8 cellular contexts compared by ENCODE assay signal in the genomic region with DNA sequence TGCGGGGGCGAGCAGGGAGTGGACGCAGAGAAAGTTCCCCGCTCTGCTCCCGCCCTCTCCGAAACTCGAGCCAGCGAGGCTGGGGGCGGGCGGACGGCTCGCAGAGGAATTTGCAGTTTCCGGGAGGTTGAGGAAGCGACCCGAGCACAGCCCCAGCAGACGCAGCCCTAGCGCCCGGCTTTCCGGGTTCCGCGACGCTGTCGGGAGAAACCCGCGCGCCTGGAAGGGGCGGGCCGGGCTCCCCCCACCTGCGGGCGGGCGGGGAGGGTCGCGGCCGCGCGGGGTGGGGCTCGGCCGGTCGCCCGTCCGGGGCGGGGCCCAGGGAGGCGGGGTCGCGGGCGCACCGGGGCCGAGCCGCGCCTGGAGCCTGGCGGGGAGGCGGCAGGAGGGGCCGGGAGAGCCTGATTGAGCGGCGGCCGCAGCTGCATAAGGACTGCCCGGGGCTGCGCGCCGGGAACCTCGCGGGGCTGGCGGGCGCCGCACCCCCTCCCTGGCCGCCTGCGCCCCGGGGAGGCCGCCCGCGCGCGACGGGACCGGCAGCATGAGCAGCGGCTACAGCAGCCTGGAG. TPM values are rescaled to one million over a fixed set of nuclear protein-coding genes. Genes with fewer than 3 reads are reported as not detected.
DNase-seq lines count a peak whose midpoint lies in the region; ATAC-seq and TF ChIP-seq lines count a peak whose summit lies in the region.

A gene with protein sequence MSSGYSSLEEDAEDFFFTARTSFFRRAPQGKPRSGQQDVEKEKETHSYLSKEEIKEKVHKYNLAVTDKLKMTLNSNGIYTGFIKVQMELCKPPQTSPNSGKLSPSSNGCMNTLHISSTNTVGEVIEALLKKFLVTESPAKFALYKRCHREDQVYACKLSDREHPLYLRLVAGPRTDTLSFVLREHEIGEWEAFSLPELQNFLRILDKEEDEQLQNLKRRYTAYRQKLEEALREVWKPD (plus strand): TSS at position 404 of the 568 bp plus-strand sequence. CDS start 138 bp downstream, at position 542.

- peak; percentile 54 for ATAC-seq in GM19035 (IDR thresholded peaks at IDR 0.05; ENCODE audit: unreplicated experiment)
- ATAC-seq in HG03342 (IDR thresholded peaks at IDR 0.05; ENCODE audit: unreplicated experiment) = peak; percentile 49
- peak; percentile 76 for ATAC-seq in naive thymus-derived CD4-positive, alpha-beta T cell
- ATAC-seq in stimulated activated naive CD8-positive, alpha-beta T cell treated with anti-CD3 and anti-CD28 coated beads, Interleukin-15, amount 100 ng/mL, for 72 hours = peak; percentile 75

- H3K36me3 ChIP-seq in BE2C (no peaks in the 10 kb centered on the region; the same call in 1 of the 2 replicates), PC-9 (ENCODE audit: low read depth) (no peaks in the 10 kb centered on the region), esophagus muscularis mucosa (peaks cover 0 to 9% (median 0%) of the 10 kb centered on the region in 4 donors)
- peaks cover 0 to 12% (median 3%) of the 10 kb centered on the region in 3 experiments for H3K36me3 ChIP-seq in naive thymus-derived CD4-positive, alpha-beta T cell (ENCODE audit: control insufficient read depth in 2 of 3, insufficient read depth in 3 of 3, low read length in 3 of 3)

- H3K4me3 Mint-ChIP-seq in activated T-cell treated with anti-CD3 and anti-CD28 coated beads, Interleukin-2, amount 50 U/mL, for 24 hours = peak within 1 kb of the TSS; percentile 96
- H3K4me3 Mint-ChIP-seq in naive thymus-derived CD4-positive, alpha-beta T cell = peak within 1 kb of the TSS; percentile 93 to 100 (median 97)
- peak within 1 kb of the TSS; percentile 94 to 97 for H3K4me3 Mint-ChIP-seq in stimulated activated naive CD8-positive, alpha-beta T cell treated with anti-CD3 and anti-CD28 coated beads, Interleukin-15, amount 100 ng/mL, for 72 hours

- POLR2A ChIA-PET in PC-9 (lab: Charles Lee; ENCODE audit: unreplicated experiment) = interaction anchor here (0.8 kb wide), 1 partner anchor 13 kb away, joined by 7 read pairs; no protein-coding TSS in a partner anchor
- POLR2A ChIA-PET in naive thymus-derived CD4-positive, alpha-beta T cell (lab: Charles Lee) = interaction anchor here (0.6 to 37.8 kb wide), 20 partner anchors 11 to 206 kb away, joined by 3 to 900 read pairs (median 4); no protein-coding TSS in a partner anchor

- H3K79me2 ChIP-seq in PC-9 (ENCODE audit: low read depth) = peaks cover 46% of the 10 kb centered on the region

- H3K4me1 Mint-ChIP-seq in activated T-cell treated with anti-CD3 and anti-CD28 coated beads, Interleukin-2, amount 50 U/mL, for 24 hours (ENCODE audit: low read depth) = peaks cover 47% of the 10 kb centered on the region
- peaks cover 30 to 50% (median 41%) of the 10 kb centered on the region in 7 donors for H3K4me1 Mint-ChIP-seq in naive thymus-derived CD4-positive, alpha-beta T cell
- peaks cover 42% of the 10 kb centered on the region for H3K4me1 Mint-ChIP-seq in stimulated activated naive CD8-positive, alpha-beta T cell treated with anti-CD3 and anti-CD28 coated beads, Interleukin-15, amount 100 ng/mL, for 72 hours

- H3K27ac Mint-ChIP-seq in activated T-cell treated with anti-CD3 and anti-CD28 coated beads, Interleukin-2, amount 50 U/mL, for 24 hours = peak within 1 kb of the TSS; percentile 96
- H3K27ac Mint-ChIP-seq in naive thymus-derived CD4-positive, alpha-beta T cell = peak within 1 kb of the TSS; percentile 90 to 97 (median 95)
- H3K27ac Mint-ChIP-seq in stimulated activated naive CD8-positive, alpha-beta T cell treated with anti-CD3 and anti-CD28 coated beads, Interleukin-15, amount 100 ng/mL, for 72 hours = peak within 1 kb of the TSS; percentile 93 to 98

- H3K27me3 ChIP-seq in BE2C (no peaks in the 10 kb centered on the region), PC-9 (ENCODE audit: insufficient read depth, low read depth) (no peaks in the 10 kb centered on the region), esophagus muscularis mucosa (no peaks in the 10 kb centered on the region)
- H3K27me3 ChIP-seq in naive thymus-derived CD4-positive, alpha-beta T cell (ENCODE audit: control insufficient read depth in 2 of 2, insufficient read depth in 2 of 2, low read length in 2 of 2) = no peaks in the 10 kb centered on the region

- H3K4me3 ChIP-seq in BE2C (ENCODE audit: low read depth, low read length) = peak within 1 kb of the TSS; percentile 99
- peak within 1 kb of the TSS; percentile 87 for H3K4me3 ChIP-seq in PC-9
- peak within 1 kb of the TSS; percentile 71 to 99 (median 88) for H3K4me3 ChIP-seq in esophagus muscularis mucosa
- peak within 1 kb of the TSS; percentile 93 for H3K4me3 ChIP-seq in naive thymus-derived CD4-positive, alpha-beta T cell (ENCODE audit: low read length)

- no peaks in the 10 kb centered on the region for H3K27me3 Mint-ChIP-seq in activated T-cell treated with anti-CD3 and anti-CD28 coated beads, Interleukin-2, amount 50 U/mL, for 24 hours
- no peaks in the 10 kb centered on the region for H3K27me3 Mint-ChIP-seq in naive thymus-derived CD4-positive, alpha-beta T cell
- H3K27me3 Mint-ChIP-seq in stimulated activated naive CD8-positive, alpha-beta T cell treated with anti-CD3 and anti-CD28 coated beads, Interleukin-15, amount 100 ng/mL, for 72 hours = no peaks in the 10 kb centered on the region

- no peaks in the 10 kb centered on the region for H4K20me1 ChIP-seq in PC-9 (ENCODE audit: insufficient read depth)

- BruUV-seq in PC-9 (replicated peaks; lab: Mats Ljungman, UMichigan) = no TSS peak

- 0% methylated on average over 1 of the region's 76 CpGs for WGBS in esophagus muscularis mucosa

- intact Hi-C loops in PC-9 (cut with micrococcal nuclease; ENCODE audit: unreplicated experiment) (loop anchor here (1.0 to 2.0 kb wide), 3 partner anchors 29 to 86 kb away; no protein-coding TSS in a partner anchor), esophagus muscularis mucosa (cut with DNase I) (loop anchor here (2.0 kb wide), 1 partner anchor 85 kb away; no protein-coding TSS in a partner anchor)
- intact Hi-C loops in naive thymus-derived CD4-positive, alpha-beta T cell (cut with micrococcal nuclease) = loop anchor here (1.0 to 5.0 kb wide), 7 partner anchors 59 to 1692 kb away; partner anchors contain the start of genes GNS (in 1 of the 2), HELB (in 1 of the 2), LEMD3 (in 1 of the 2) and TBK1 (in 1 of the 2)

- TF ChIP-seq CTCF in BE2C (IDR thresholded peaks at IDR 0.05; ENCODE audit: low read depth, low read length) (no peak), PC-9 (conservative IDR thresholded peaks at IDR 0.05) (no peak), esophagus muscularis mucosa (IDR thresholded peaks at IDR 0.05) (no peak)

- peak within 1 kb of the TSS; percentile 92 for H2AFZ ChIP-seq in PC-9

- peaks cover 45% of the 10 kb centered on the region for H3K36me3 Mint-ChIP-seq in activated T-cell treated with anti-CD3 and anti-CD28 coated beads, Interleukin-2, amount 50 U/mL, for 24 hours (ENCODE audit: low read depth)
- H3K36me3 Mint-ChIP-seq in naive thymus-derived CD4-positive, alpha-beta T cell = peaks cover 0 to 20% (median 18%) of the 10 kb centered on the region in 5 donors

- H3K9me3 ChIP-seq in BE2C = no peaks in the 10 kb centered on the region
- H3K9me3 ChIP-seq in PC-9 (ENCODE audit: insufficient read depth, low read depth) = no peaks in the 10 kb centered on the region
- H3K9me3 ChIP-seq in esophagus muscularis mucosa = no peaks in the 10 kb centered on the region
- H3K9me3 ChIP-seq in naive thymus-derived CD4-positive, alpha-beta T cell (ENCODE audit: control insufficient read depth in 2 of 3, low read length in 3 of 3) = no peaks in the 10 kb centered on the region

- peaks cover 5% of the 10 kb centered on the region; the same call in 1 of the 2 replicates for H3K4me1 ChIP-seq in BE2C
- peaks cover 21% of the 10 kb centered on the region for H3K4me1 ChIP-seq in PC-9 (replicated peaks; ENCODE audit: insufficient read depth)
- peaks cover 13 to 50% (median 43%) of the 10 kb centered on the region in 4 donors for H3K4me1 ChIP-seq in esophagus muscularis mucosa
- H3K4me1 ChIP-seq in naive thymus-derived CD4-positive, alpha-beta T cell (ENCODE audit: control insufficient read depth in 2 of 2, insufficient read depth in 2 of 2, low read length in 2 of 2) = peaks cover 28 to 29% of the 10 kb centered on the region in 2 donors

- CTCF ChIA-PET in PC-9 (lab: Charles Lee) = no interaction called here
- CTCF ChIA-PET in naive thymus-derived CD4-positive, alpha-beta T cell (lab: Charles Lee) = interaction anchor here (0.6 to 2.0 kb wide), 12 partner anchors 9 to 84 kb away, joined by 3 to 10 read pairs (median 6); no protein-coding TSS in a partner anchor

- no peaks in the 10 kb centered on the region for H3K9me3 Mint-ChIP-seq in activated T-cell treated with anti-CD3 and anti-CD28 coated beads, Interleukin-2, amount 50 U/mL, for 24 hours
- no peaks in the 10 kb centered on the region for H3K9me3 Mint-ChIP-seq in naive thymus-derived CD4-positive, alpha-beta T cell
- H3K9me3 Mint-ChIP-seq in stimulated activated naive CD8-positive, alpha-beta T cell treated with anti-CD3 and anti-CD28 coated beads, Interleukin-15, amount 100 ng/mL, for 72 hours = no peaks in the 10 kb centered on the region

- peak; percentile 6 for TF ChIP-seq POLR2A in esophagus muscularis mucosa (IDR thresholded peaks at IDR 0.05; ENCODE audit: low read depth)

- H3K27ac ChIP-seq in PC-9 (peak within 1 kb of the TSS; percentile 94), esophagus muscularis mucosa (replicated peaks in 1 of 4) (peak within 1 kb of the TSS; percentile 90 to 94 (median 93))
- peak within 1 kb of the TSS; percentile 89 for H3K27ac ChIP-seq in naive thymus-derived CD4-positive, alpha-beta T cell (ENCODE audit: low read depth, low read length)

- H3F3A ChIP-seq in PC-9 (ENCODE audit: insufficient read depth, low read depth) = peaks cover 31% of the 10 kb centered on the region

- H3K9me2 ChIP-seq in PC-9 (ENCODE audit: insufficient read depth) = no peaks in the 10 kb centered on the region

- peak; percentile 84 for DNase-seq in BE2C
- DNase-seq in PC-9 = peak; percentile 70 to 85
- peak; percentile 81 for DNase-seq in activated T-cell treated with anti-CD3 and anti-CD28 coated beads, Interleukin-2, amount 50 U/mL, for 24 hours
- no peak for DNase-seq in esophagus muscularis mucosa (ENCODE audit: extremely low spot score)
- peak; percentile 58 to 85 (median 75) for DNase-seq in naive thymus-derived CD4-positive, alpha-beta T cell
- DNase-seq in stimulated activated naive CD8-positive, alpha-beta T cell treated with anti-CD3 and anti-CD28 coated beads, Interleukin-15, amount 100 ng/mL, for 72 hours = peak; percentile 71 to 77

- H3K4me2 ChIP-seq in PC-9 = peak within 1 kb of the TSS; percentile 96

- TF ChIP-seq EP300 in esophagus muscularis mucosa (IDR thresholded peaks at IDR 0.05) = no peak

RNA-seq across cellular contexts. Expression of the gene that starts here (rescaled TPM):
- polyA plus RNA-seq in BE2C (2012; ENCODE audit: insufficient read depth, insufficient read length, low read depth) = 38.4 TPM
- 32.4 and 38.9 TPM in 2 replicates for total RNA-seq in PC-9 (2021)
- total RNA-seq in esophagus muscularis mucosa = 100 to 1,000 TPM; 124 to 299 (median 229) TPM
- total RNA-seq in naive thymus-derived CD4-positive, alpha-beta T cell = 100 to 1,000 TPM in 4 of 5 experiments, 10 to 100 TPM in 1; 79.0 to 200 (median 107) TPM
- 1 to 10 TPM; 4.4 to 5.5 TPM for polyA plus RNA-seq in naive thymus-derived CD4-positive, alpha-beta T cell
